In the genomic region with DNA sequence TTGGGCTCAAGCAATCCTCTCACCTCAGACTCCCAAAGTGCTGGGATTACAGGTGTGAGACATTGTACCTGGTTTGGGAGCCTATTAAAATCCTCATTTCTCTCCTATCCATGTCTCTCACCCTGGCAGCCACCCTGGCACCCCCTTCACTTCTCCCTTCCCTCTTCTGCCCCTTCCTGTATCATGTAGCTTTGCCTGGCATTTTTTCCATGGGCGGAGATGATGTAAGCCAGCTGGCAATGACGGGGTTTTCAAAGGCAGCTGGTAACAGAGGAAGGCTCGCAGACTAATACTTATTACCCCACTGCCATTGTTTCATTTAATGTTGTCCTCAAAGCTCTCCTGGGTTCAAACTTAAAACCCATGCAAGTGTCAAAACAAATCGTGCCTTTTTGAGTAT, we compare ENCODE assay signal across 1 cellular context.
TF ChIP-seq lines count a peak whose summit lies in the region.

No MANE protein-coding gene starts in this region.

TF ChIP-seq in IMR-90, 13 proteins besides CTCF, POLR2A, EP300 and RAD21 (continued from another document):
- TF ChIP-seq BHLHE40 (IDR thresholded peaks at IDR 0.05; ENCODE audit: low read depth, low read length): no peak
- no peak for TF ChIP-seq FOS (IDR thresholded peaks at IDR 0.05; ENCODE audit: low read depth, low read length)
- TF ChIP-seq RFX5 (IDR thresholded peaks at IDR 0.05; ENCODE audit: low read depth, low read length): no peak
- TF ChIP-seq ELK1 (IDR thresholded peaks at IDR 0.05; ENCODE audit: borderline replicate concordance, low read depth, low read length): no peak
- TF ChIP-seq CEBPB (IDR thresholded peaks at IDR 0.05; ENCODE audit: low read depth, low read length): no peak
- TF ChIP-seq CHD1 (IDR thresholded peaks at IDR 0.05; ENCODE audit: low read depth, low read length): no peak
- TF ChIP-seq MAFK (IDR thresholded peaks at IDR 0.05; ENCODE audit: low read depth, low read length): no peak
